ENCODE assay signal across 8 cellular contexts in genomic region chr1:218345673-218346390, GRCh38. TPM values are rescaled to one million over a fixed set of nuclear protein-coding genes. Genes with fewer than 3 reads are reported as not detected.
DNase-seq lines count a peak whose midpoint lies in the region; ATAC-seq and TF ChIP-seq lines count a peak whose summit lies in the region.

No MANE protein-coding gene starts in this region.

- no peaks in the 10 kb centered on the region for H3K27me3 ChIP-seq in tibial artery

- in situ Hi-C loops in GM13977 (cut with MboI; ENCODE audit: low pct_unique_long_range_greater_than_20kb, low sequenced_read_pairs, unreplicated experiment) = loop anchor here (25.0 kb wide), 3 partner anchors 841 to 1466 kb away; no protein-coding TSS in a partner anchor

- TF ChIP-seq CTCF in AG04449 (IDR thresholded peaks at IDR 0.05; ENCODE audit: insufficient read depth, low read length, missing control alignments) = no peak
- no peak for TF ChIP-seq CTCF in GM13977 (IDR thresholded peaks at IDR 0.05; ENCODE audit: extremely low read depth, insufficient read depth, missing control alignments)
- no peak for TF ChIP-seq CTCF in epithelial cell of proximal tubule (conservative IDR thresholded peaks at IDR 0.05; ENCODE audit: low read depth, low read length)
- TF ChIP-seq CTCF in tibial artery (IDR thresholded peaks at IDR 0.05) = peak in 1 of 2 experiments; percentile 16

- ATAC-seq in HG02763 (IDR thresholded peaks at IDR 0.05; ENCODE audit: unreplicated experiment) = peak; percentile 47

- DNase-seq in AG04449 (ENCODE audit: low read depth, low spot score) (no peak), GM13977 (ENCODE audit: low spot score) (peak; percentile 50), NCI-H128 (lab: John Stamatoyannopoulos, UW; ENCODE audit: unreplicated experiment) (peak; percentile 16), epithelial cell of proximal tubule (ENCODE audit: low read depth) (no peak), mucosa of gallbladder (ENCODE audit: low spot score) (peak; percentile 44), tibial artery (peak; percentile 72 to 85)
- peak; percentile 18 to 22 for DNase-seq in activated CD4-positive, alpha-beta T cell treated with anti-CD3 and anti-CD28 coated beads for 4 hours

- peak overlapping the region; percentile 75 for H3K4me3 ChIP-seq in AG04449 (ENCODE audit: low read depth, low read length)
- H3K4me3 ChIP-seq in epithelial cell of proximal tubule (ENCODE audit: low read depth, low read length) = peak overlapping the region; percentile 79
- peak overlapping the region; percentile 70 to 75 for H3K4me3 ChIP-seq in tibial artery

- CTCF ChIA-PET in AG04449 (lab: Yijun Ruan, JAX) = interaction anchor here (0.7 to 5.2 kb wide), 15 partner anchors 16 to 1316 kb away, joined by 3 to 22 read pairs (median 3); no protein-coding TSS in a partner anchor

- no peaks in the 10 kb centered on the region for H3K36me3 ChIP-seq in tibial artery

- no peaks in the 10 kb centered on the region for H3K9me3 ChIP-seq in tibial artery

- POLR2A ChIA-PET in AG04449 (lab: Yijun Ruan, JAX) = interaction anchor here (0.7 to 2.9 kb wide), 18 partner anchors 11 to 664 kb away, joined by 3 to 19 read pairs (median 4); no protein-coding TSS in a partner anchor

- peak overlapping the region; percentile 94 for H3K27ac ChIP-seq in tibial artery

- intact Hi-C loops in tibial artery (cut with DNase I; ENCODE audit: low total_unique reads) = loop anchor here (5.0 to 10.0 kb wide), 3 partner anchors 116 to 639 kb away; no protein-coding TSS in a partner anchor

- H3K4me1 ChIP-seq in tibial artery = peaks cover 0 to 35% (median 15%) of the 10 kb centered on the region in 4 donors

RNA-seq across cellular contexts. Expression of gene TGFB2, which starts 0.7 kb away (rescaled TPM):
- total RNA-seq in epithelial cell of proximal tubule = 33.7 and 35.7 TPM in 2 replicates
- 10.3 TPM for total RNA-seq in mucosa of gallbladder

Comparison
In these comparisons a context has a peak if more than half of its experiments do, and no peak if none do; other contexts are left out.
1. DNase-seq: peak in GM13977 (single experiment), NCI-H128 (single experiment), activated CD4-positive, alpha-beta T cell treated with anti-CD3 and anti-CD28 coated beads for 4 hours (2 of 2), mucosa of gallbladder (single experiment) and tibial artery (2 of 2); none in AG04449 (single experiment) and epithelial cell of proximal tubule (single experiment).
2. Peak in every context shown above with its lines, with median percentiles within 50 percentile points of each other: H3K4me3 ChIP-seq.